In the genomic region with DNA sequence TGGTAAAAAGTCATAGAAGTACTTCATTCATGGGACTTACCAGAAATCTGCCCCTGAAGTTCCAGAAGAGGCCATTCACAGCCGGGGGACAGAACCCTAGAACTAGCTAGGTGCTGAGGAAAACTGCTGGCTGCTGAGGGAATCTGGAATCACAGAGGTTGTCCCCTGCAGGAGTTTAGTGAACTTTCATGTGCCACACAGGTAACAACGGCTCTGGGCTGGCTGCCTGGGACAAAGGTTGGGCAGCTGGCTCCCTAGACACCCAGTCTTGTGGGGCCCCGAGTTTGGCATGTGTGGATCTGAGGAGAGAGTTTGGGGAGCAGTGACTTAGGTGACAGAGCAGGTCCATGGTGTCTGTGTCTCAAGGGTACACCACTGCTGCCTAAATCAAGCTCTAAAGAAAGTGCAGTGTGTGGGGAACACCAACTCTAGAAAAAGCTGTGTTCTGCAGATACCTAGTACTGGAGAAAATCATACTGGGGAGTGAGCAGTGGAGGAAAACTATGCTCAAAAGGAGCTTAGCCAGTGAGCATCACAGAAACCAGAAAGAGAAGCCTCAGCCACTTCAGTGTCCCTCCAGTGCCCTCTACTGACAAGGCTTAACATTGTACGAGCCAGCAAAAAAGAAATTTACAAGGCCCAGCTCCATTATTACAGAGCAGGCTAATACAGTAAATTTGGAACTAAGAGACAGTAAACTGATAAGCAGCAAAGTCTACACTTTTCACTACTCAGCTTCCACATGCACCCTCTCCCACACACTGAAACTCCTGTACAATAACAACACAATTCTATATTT, we compare ENCODE assay signal across 10 cellular contexts. TPM values are rescaled to one million over a fixed set of nuclear protein-coding genes. Genes with fewer than 3 reads are reported as not detected.
DNase-seq lines count a peak whose midpoint lies in the region; ATAC-seq and TF ChIP-seq lines count a peak whose summit lies in the region.
"Had no signal": no experiment of that assay in that cellular context is flagged by ENCODE, and none has a peak within 500 bp of the region (broad histone marks: within the 10 kb centered on the region; RNA-seq: fewer than 3 reads in every experiment).

No MANE protein-coding gene starts in this region.

- H3K4me1 ChIP-seq in MM.1S (ENCODE audit: low read length) = no peaks in the 10 kb centered on the region
- peaks cover 13% of the 10 kb centered on the region for H3K4me1 ChIP-seq in endodermal cell (ENCODE audit: control insufficient read depth, insufficient read depth, low read length)
- no peaks in the 10 kb centered on the region for H3K4me1 ChIP-seq in smooth muscle cell (ENCODE audit: low read depth)
- H3K4me1 ChIP-seq: SJSA1 had no signal

- H3K27ac Mint-ChIP-seq in activated CD4-positive, alpha-beta T cell treated with anti-CD3 and anti-CD28 coated beads, Interleukin-2, amount 10 ng/mL, durations not matched to agents 24 days and 14 days = no peak overlapping the region
- no peak overlapping the region for H3K27ac Mint-ChIP-seq in endodermal cell

- H3K9me3 Mint-ChIP-seq in activated CD4-positive, alpha-beta T cell treated with anti-CD3 and anti-CD28 coated beads, Interleukin-2, amount 10 ng/mL, durations not matched to agents 24 days and 14 days = no peaks in the 10 kb centered on the region
- peaks cover 17% of the 10 kb centered on the region for H3K9me3 Mint-ChIP-seq in endodermal cell

- TF ChIP-seq CTCF in MM.1S (IDR thresholded peaks at IDR 0.05; ENCODE audit: low read length) = peak; percentile 61
- TF ChIP-seq CTCF in endodermal cell (conservative IDR thresholded peaks at IDR 0.05) = peak; percentile 72
- peak; percentile 12 for TF ChIP-seq CTCF in smooth muscle cell (IDR thresholded peaks at IDR 0.05; ENCODE audit: borderline replicate concordance, insufficient read depth, poor library complexity, severe bottlenecking)

- no peak overlapping the region for H3K4me3 Mint-ChIP-seq in activated CD4-positive, alpha-beta T cell treated with anti-CD3 and anti-CD28 coated beads, Interleukin-2, amount 10 ng/mL, durations not matched to agents 24 days and 14 days
- no peak overlapping the region for H3K4me3 Mint-ChIP-seq in endodermal cell

- peaks cover 15% of the 10 kb centered on the region for H3K4me1 Mint-ChIP-seq in activated CD4-positive, alpha-beta T cell treated with anti-CD3 and anti-CD28 coated beads, Interleukin-2, amount 10 ng/mL, durations not matched to agents 24 days and 14 days
- peaks cover 27% of the 10 kb centered on the region for H3K4me1 Mint-ChIP-seq in endodermal cell

- peak; percentile 65 for DNase-seq in activated CD4-positive, alpha-beta T cell treated with anti-CD3 and anti-CD28 coated beads, Interleukin-2, amount 10 ng/mL, durations not matched to agents 24 days and 14 days
- no peak for DNase-seq in activated CD4-positive, alpha-beta T cell treated with anti-CD3 and anti-CD28 coated beads, Interleukin-2, amount 50 U/mL, for 1 hour
- DNase-seq in MM.1S = peak; percentile 49
- DNase-seq in endodermal cell = peak; percentile 69
- no peak for DNase-seq in smooth muscle cell (lab: John Stamatoyannopoulos, UW; ENCODE audit: unreplicated experiment)
- DNase-seq in COLO668 (lab: John Stamatoyannopoulos, UW; ENCODE audit: unreplicated experiment) = no peak
- DNase-seq: mesenchymal stem cell had no signal

- H3K4me3 ChIP-seq in MM.1S (ENCODE audit: low read length) = no peak overlapping the region
- peak overlapping the region; percentile 56 for H3K4me3 ChIP-seq in endodermal cell (ENCODE audit: low read length)
- no peak overlapping the region for H3K4me3 ChIP-seq in smooth muscle cell
- H3K4me3 ChIP-seq: SJSA1 had no signal

- H3K36me3 ChIP-seq in MM.1S (replicated peaks; ENCODE audit: insufficient read depth, low read length) (no peaks in the 10 kb centered on the region), endodermal cell (ENCODE audit: control insufficient read depth, insufficient read depth, low read length) (no peaks in the 10 kb centered on the region), smooth muscle cell (ENCODE audit: low read depth) (no peaks in the 10 kb centered on the region)
- H3K36me3 ChIP-seq: SJSA1 had no signal

- no peaks in the 10 kb centered on the region for H3K9me2 ChIP-seq in MM.1S (replicated peaks; ENCODE audit: insufficient read depth, low read length)

- H3K4me2 ChIP-seq in MM.1S (ENCODE audit: low read depth, low read length) (no peak overlapping the region), smooth muscle cell (no peak overlapping the region)

- WGBS in endodermal cell (ENCODE audit: insufficient coverage in 1 of 2, insufficient read length in 1 of 2), 2 experiments = 90 to 96% methylated on average over 2 to 4 of the region's 4 CpGs
- WGBS in smooth muscle cell (ENCODE audit: low lambda C conversion rate) = 95% methylated on average over 4 of the region's 4 CpGs

- H3K36me3 Mint-ChIP-seq in activated CD4-positive, alpha-beta T cell treated with anti-CD3 and anti-CD28 coated beads, Interleukin-2, amount 10 ng/mL, durations not matched to agents 24 days and 14 days (ENCODE audit: low read depth) = peaks cover 21% of the 10 kb centered on the region
- H3K36me3 Mint-ChIP-seq in endodermal cell (ENCODE audit: low read depth) = peaks cover 34% of the 10 kb centered on the region

- H3K9me3 ChIP-seq in MM.1S (replicated peaks; ENCODE audit: insufficient read depth, low read length) (no peaks in the 10 kb centered on the region), endodermal cell (ENCODE audit: control insufficient read depth, low read length) (peaks cover 16% of the 10 kb centered on the region), smooth muscle cell (replicated peaks; ENCODE audit: low read depth) (no peaks in the 10 kb centered on the region)
- H3K9me3 ChIP-seq: SJSA1 had no signal

- H4K20me1 ChIP-seq in MM.1S (ENCODE audit: insufficient read depth, low read length) (0 out of 2 replicates have a peak, but pooled peaks cover 3% of the 10 kb centered on the region), smooth muscle cell (ENCODE audit: low read depth) (no peaks in the 10 kb centered on the region)

- no peaks in the 10 kb centered on the region for H3F3A ChIP-seq in MM.1S (ENCODE audit: insufficient read depth, low read length)
- H3F3A ChIP-seq in smooth muscle cell (ENCODE audit: low read depth) = no peaks in the 10 kb centered on the region

- H3K27me3 Mint-ChIP-seq in activated CD4-positive, alpha-beta T cell treated with anti-CD3 and anti-CD28 coated beads, Interleukin-2, amount 10 ng/mL, durations not matched to agents 24 days and 14 days = no peaks in the 10 kb centered on the region
- H3K27me3 Mint-ChIP-seq in endodermal cell (ENCODE audit: insufficient read depth) = no peaks in the 10 kb centered on the region

- intact Hi-C loops in activated CD4-positive, alpha-beta T cell treated with anti-CD3 and anti-CD28 coated beads, Interleukin-2, amount 10 ng/mL, durations not matched to agents 24 days and 14 days (cut with micrococcal nuclease) = loop anchor here (2.0 to 5.0 kb wide), 2 partner anchors 14 to 377 kb away; no protein-coding TSS in a partner anchor

- peaks cover 45% of the 10 kb centered on the region for H3K79me2 ChIP-seq in MM.1S (ENCODE audit: low read length)
- no peaks in the 10 kb centered on the region for H3K79me2 ChIP-seq in smooth muscle cell (ENCODE audit: low read depth)

- H2AFZ ChIP-seq in MM.1S (ENCODE audit: low read length) (no peak overlapping the region), smooth muscle cell (ENCODE audit: low read depth) (no peak overlapping the region)

- H3K27ac ChIP-seq in MM.1S (ENCODE audit: low read length) (no peak overlapping the region), endodermal cell (ENCODE audit: low read depth, low read length) (no peak overlapping the region), smooth muscle cell (ENCODE audit: low read depth) (no peak overlapping the region)
- H3K27ac ChIP-seq: SJSA1 had no signal

- H3K9ac ChIP-seq in MM.1S (ENCODE audit: low read length) (no peak overlapping the region), endodermal cell (ENCODE audit: extremely low read depth, low read length, poor library complexity, severe bottlenecking) (no peak overlapping the region), smooth muscle cell (ENCODE audit: low read depth) (no peak overlapping the region)

- ATAC-seq in HG02763 (IDR thresholded peaks at IDR 0.05; ENCODE audit: unreplicated experiment) = no peak
- no peak for ATAC-seq in GM19023 (IDR thresholded peaks at IDR 0.05; ENCODE audit: unreplicated experiment)

- no peaks in the 10 kb centered on the region for H3K27me3 ChIP-seq in MM.1S (replicated peaks; ENCODE audit: insufficient read depth, low read length)
- H3K27me3 ChIP-seq in endodermal cell (ENCODE audit: control insufficient read depth, insufficient read depth, low read length, poor library complexity, severe bottlenecking) = peaks cover 5% of the 10 kb centered on the region
- H3K27me3 ChIP-seq in smooth muscle cell (ENCODE audit: low read depth) = no peaks in the 10 kb centered on the region
- H3K27me3 ChIP-seq: SJSA1 had no signal

RNA-seq across cellular contexts. Expression of a gene that starts 15.2 kb away (rescaled TPM):
- 4.9 and 6.1 TPM in 2 replicates for total RNA-seq in activated CD4-positive, alpha-beta T cell treated with anti-CD3 and anti-CD28 coated beads, Interleukin-2, amount 10 ng/mL, durations not matched to agents 24 days and 14 days
- total RNA-seq in endodermal cell (1 to 10 TPM; 9.3 to 9.7 TPM), smooth muscle cell (26.7 and 32.4 TPM in 2 replicates)
- polyA plus RNA-seq in endodermal cell (2013, experiment 1 of 2) = 1.1 TPM
- polyA plus RNA-seq in endodermal cell (2013, experiment 2 of 2) = 1.1 TPM
- polyA plus RNA-seq in smooth muscle cell = 4.6 and 16.5 TPM in 2 replicates

Comparison
In these comparisons a context has a peak if more than half of its experiments do, and no peak if none do; other contexts are left out.
1. DNase-seq: peak in activated CD4-positive, alpha-beta T cell treated with anti-CD3 and anti-CD28 coated beads, Interleukin-2, amount 10 ng/mL, durations not matched to agents 24 days and 14 days (single experiment), MM.1S (single experiment) and endodermal cell (single experiment); none in activated CD4-positive, alpha-beta T cell treated with anti-CD3 and anti-CD28 coated beads, Interleukin-2, amount 50 U/mL, for 1 hour (single experiment), smooth muscle cell (single experiment) and COLO668 (single experiment).
2. CTCF ChIP-seq: peak in every context shown above with its lines; median percentile 72 in endodermal cell; 61 in MM.1S; 12 in smooth muscle cell.